Comparison of ENCODE assay signal across 8 cellular contexts in the genomic region with DNA sequence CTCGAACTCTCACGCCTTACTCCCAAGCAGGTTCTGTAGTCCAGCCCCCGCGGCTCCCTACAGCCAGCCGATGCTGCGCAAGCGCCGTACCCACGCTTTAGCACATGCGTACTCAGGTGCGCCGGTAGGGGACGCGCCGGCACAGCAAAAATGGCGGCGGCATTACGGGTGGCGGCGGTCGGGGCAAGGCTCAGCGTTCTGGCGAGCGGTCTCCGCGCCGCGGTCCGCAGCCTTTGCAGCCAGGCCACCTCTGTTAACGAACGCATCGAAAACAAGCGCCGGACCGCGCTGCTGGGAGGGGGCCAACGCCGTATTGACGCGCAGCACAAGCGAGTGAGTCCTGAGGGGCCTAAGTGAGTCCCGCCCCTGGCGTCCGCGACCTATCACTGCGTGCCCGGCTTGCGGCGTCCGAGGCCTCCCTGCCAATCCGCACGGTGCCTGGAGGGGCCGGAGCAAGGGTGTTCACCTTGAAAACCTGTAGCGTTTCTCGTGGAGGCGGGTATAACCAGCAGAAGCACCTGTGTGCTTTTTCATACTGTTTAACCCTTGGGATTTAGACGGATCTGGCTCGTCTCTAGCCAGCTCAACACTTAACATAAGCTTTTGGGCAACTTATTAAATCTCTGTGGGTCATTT. TPM values are rescaled to one million over a fixed set of nuclear protein-coding genes. Genes with fewer than 3 reads are reported as not detected.
DNase-seq lines count a peak whose midpoint lies in the region; ATAC-seq and TF ChIP-seq lines count a peak whose summit lies in the region.

A gene (plus strand): TSS at position 115 of the 636 bp plus-strand sequence. CDS start 36 bp downstream, at position 151.

- DNase-seq in DMS53 (lab: John Stamatoyannopoulos, UW) (peak; percentile 98), OCI-M2 (lab: John Stamatoyannopoulos, UW; ENCODE audit: unreplicated experiment) (peak; percentile 35), activated T-cell treated with anti-CD3 and anti-CD28 coated beads for 48 hours (ENCODE audit: low read depth) (peak; percentile 88), epithelial cell of proximal tubule (ENCODE audit: low read depth) (peak; percentile 55)
- peak; percentile 94 for DNase-seq in stimulated activated CD8-positive, alpha-beta memory T cell treated with anti-CD3 and anti-CD28 coated beads, Interleukin-4, amount 100 ng/mL, for 48 hours

- H3K9me3 ChIP-seq in mucosa of rectum (ENCODE audit: control insufficient read depth in 2 of 2, low read length in 2 of 2) = no peaks in the 10 kb centered on the region

- ATAC-seq in GM21576 (IDR thresholded peaks at IDR 0.05; ENCODE audit: unreplicated experiment) = peak; percentile 93

- H3K27ac ChIP-seq in mucosa of rectum (ENCODE audit: low read depth in 2 of 2, low read length in 2 of 2) = peak within 1 kb of the TSS; percentile 90 to 91

- H3K4me3 ChIP-seq in epithelial cell of proximal tubule (ENCODE audit: low read depth, low read length) (peak within 1 kb of the TSS; percentile 77), mucosa of rectum (ENCODE audit: low read length in 2 of 2) (peak within 1 kb of the TSS; percentile 90 to 91)

- peaks cover 11 to 15% of the 10 kb centered on the region in 2 donors for H3K4me1 ChIP-seq in mucosa of rectum (ENCODE audit: control insufficient read depth in 2 of 2, insufficient read depth in 2 of 2, low read length in 2 of 2)

- no peaks in the 10 kb centered on the region for H3K36me3 ChIP-seq in mucosa of rectum (ENCODE audit: control insufficient read depth in 2 of 2, insufficient read depth in 2 of 2, low read length in 2 of 2)

- TF ChIP-seq CTCF in epithelial cell of proximal tubule (conservative IDR thresholded peaks at IDR 0.05; ENCODE audit: low read depth, low read length) = peak; percentile 61

- TF ChIP-seq EP300 in Ishikawa (IDR thresholded peaks at IDR 0.05; ENCODE audit: borderline replicate concordance) = no peak

- TF ChIP-seq RAD21 in Ishikawa (IDR thresholded peaks at IDR 0.05; ENCODE audit: low read depth) = no peak; the same call in 1 of the 2 replicates

- no peaks in the 10 kb centered on the region for H3K27me3 ChIP-seq in mucosa of rectum (ENCODE audit: control insufficient read depth in 2 of 2, insufficient read depth in 2 of 2, low read length in 2 of 2)

- H3K9ac ChIP-seq in mucosa of rectum (ENCODE audit: low read depth in 1 of 2, low read length in 2 of 2) = peak within 1 kb of the TSS; percentile 82 to 83

TF ChIP-seq in Ishikawa, 13 proteins besides CTCF, POLR2A, EP300 and RAD21:
- TF ChIP-seq, protein P1, sequence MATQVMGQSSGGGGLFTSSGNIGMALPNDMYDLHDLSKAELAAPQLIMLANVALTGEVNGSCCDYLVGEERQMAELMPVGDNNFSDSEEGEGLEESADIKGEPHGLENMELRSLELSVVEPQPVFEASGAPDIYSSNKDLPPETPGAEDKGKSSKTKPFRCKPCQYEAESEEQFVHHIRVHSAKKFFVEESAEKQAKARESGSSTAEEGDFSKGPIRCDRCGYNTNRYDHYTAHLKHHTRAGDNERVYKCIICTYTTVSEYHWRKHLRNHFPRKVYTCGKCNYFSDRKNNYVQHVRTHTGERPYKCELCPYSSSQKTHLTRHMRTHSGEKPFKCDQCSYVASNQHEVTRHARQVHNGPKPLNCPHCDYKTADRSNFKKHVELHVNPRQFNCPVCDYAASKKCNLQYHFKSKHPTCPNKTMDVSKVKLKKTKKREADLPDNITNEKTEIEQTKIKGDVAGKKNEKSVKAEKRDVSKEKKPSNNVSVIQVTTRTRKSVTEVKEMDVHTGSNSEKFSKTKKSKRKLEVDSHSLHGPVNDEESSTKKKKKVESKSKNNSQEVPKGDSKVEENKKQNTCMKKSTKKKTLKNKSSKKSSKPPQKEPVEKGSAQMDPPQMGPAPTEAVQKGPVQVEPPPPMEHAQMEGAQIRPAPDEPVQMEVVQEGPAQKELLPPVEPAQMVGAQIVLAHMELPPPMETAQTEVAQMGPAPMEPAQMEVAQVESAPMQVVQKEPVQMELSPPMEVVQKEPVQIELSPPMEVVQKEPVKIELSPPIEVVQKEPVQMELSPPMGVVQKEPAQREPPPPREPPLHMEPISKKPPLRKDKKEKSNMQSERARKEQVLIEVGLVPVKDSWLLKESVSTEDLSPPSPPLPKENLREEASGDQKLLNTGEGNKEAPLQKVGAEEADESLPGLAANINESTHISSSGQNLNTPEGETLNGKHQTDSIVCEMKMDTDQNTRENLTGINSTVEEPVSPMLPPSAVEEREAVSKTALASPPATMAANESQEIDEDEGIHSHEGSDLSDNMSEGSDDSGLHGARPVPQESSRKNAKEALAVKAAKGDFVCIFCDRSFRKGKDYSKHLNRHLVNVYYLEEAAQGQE (IDR thresholded peaks at IDR 0.05; ENCODE audit: low read depth) = peak; percentile 12; the same call in 1 of the 2 replicates
- TF ChIP-seq, protein P2, sequence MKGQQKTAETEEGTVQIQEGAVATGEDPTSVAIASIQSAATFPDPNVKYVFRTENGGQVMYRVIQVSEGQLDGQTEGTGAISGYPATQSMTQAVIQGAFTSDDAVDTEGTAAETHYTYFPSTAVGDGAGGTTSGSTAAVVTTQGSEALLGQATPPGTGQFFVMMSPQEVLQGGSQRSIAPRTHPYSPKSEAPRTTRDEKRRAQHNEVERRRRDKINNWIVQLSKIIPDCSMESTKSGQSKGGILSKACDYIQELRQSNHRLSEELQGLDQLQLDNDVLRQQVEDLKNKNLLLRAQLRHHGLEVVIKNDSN (IDR thresholded peaks at IDR 0.05) = no peak
- TF ChIP-seq CEBPB (IDR thresholded peaks at IDR 0.05) (no peak), TCF12 (IDR thresholded peaks at IDR 0.05; ENCODE audit: low read depth) (peak; percentile 47; the same call in 1 of the 2 replicates), TAF1 (IDR thresholded peaks at IDR 0.05; ENCODE audit: low read depth) (peak; percentile 96), ZBTB7A (IDR thresholded peaks at IDR 0.05; ENCODE audit: low read depth) (no peak), CREB1 (IDR thresholded peaks at IDR 0.05; ENCODE audit: low read depth) (0 out of 2 replicates have a peak, but pooled peaks have one; percentile 25), YY1 (IDR thresholded peaks at IDR 0.05; ENCODE audit: low read depth) (peak; percentile 96), EGR1 (IDR thresholded peaks at IDR 0.05) (0 out of 2 replicates have a peak, but pooled peaks have one; percentile 7), NFIC (IDR thresholded peaks at IDR 0.05) (no peak)
- TF ChIP-seq, protein P3, sequence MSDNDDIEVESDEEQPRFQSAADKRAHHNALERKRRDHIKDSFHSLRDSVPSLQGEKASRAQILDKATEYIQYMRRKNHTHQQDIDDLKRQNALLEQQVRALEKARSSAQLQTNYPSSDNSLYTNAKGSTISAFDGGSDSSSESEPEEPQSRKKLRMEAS (IDR thresholded peaks at IDR 0.05) = peak; percentile 74

RNA-seq across cellular contexts. Expression of the gene that starts here (rescaled TPM):
- total RNA-seq in epithelial cell of proximal tubule = 39.1 and 80.6 TPM in 2 replicates

Comparison
In these comparisons a context has a peak if more than half of its experiments do, and no peak if none do; other contexts are left out.
1. Peak in every context shown above with its lines: DNase-seq, ATAC-seq, H3K4me3 ChIP-seq and H3K27ac ChIP-seq.
2. DNase-seq: peak in every context shown above with its lines; median percentile 98 in DMS53; 94 in stimulated activated CD8-positive, alpha-beta memory T cell treated with anti-CD3 and anti-CD28 coated beads, Interleukin-4, amount 100 ng/mL, for 48 hours; 88 in activated T-cell treated with anti-CD3 and anti-CD28 coated beads for 48 hours; 55 in epithelial cell of proximal tubule; 35 in OCI-M2.